In genomic region chr7:74575083-74575803, GRCh38 we compare ENCODE assay signal across 1 cellular context.
TF ChIP-seq lines count a peak whose summit lies in the region.

No MANE protein-coding gene starts in this region.

TF ChIP-seq in K562, 482 proteins besides CTCF, POLR2A, EP300 and RAD21 (continued from another document and continues in another):
- TF ChIP-seq, protein P1, sequence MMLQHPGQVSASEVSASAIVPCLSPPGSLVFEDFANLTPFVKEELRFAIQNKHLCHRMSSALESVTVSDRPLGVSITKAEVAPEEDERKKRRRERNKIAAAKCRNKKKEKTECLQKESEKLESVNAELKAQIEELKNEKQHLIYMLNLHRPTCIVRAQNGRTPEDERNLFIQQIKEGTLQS (IDR thresholded peaks at IDR 0.05), result peak; percentile 80
- TF ChIP-seq, protein P1 (CRISPR knock-in tag; conservative IDR thresholded peaks at IDR 0.05), result no peak
- TF ChIP-seq RAD51 (IDR thresholded peaks at IDR 0.05; ENCODE audit: borderline replicate concordance, low read depth) (no peak), ZNF354B (CRISPR knock-in tag; IDR thresholded peaks at IDR 0.05) (no peak), CEBPG (CRISPR knock-in tag; IDR thresholded peaks at IDR 0.05) (no peak), CEBPG (tag; conservative IDR thresholded peaks at IDR 0.05 in 1 of 2, IDR thresholded peaks at IDR 0.05 in 1 of 2) (0 out of 4 replicates have a peak, but pooled peaks of 1 of the 2 experiments have one; percentile 18), RBBP5 (IDR thresholded peaks at IDR 0.05; ENCODE audit: borderline replicate concordance, insufficient read depth, low read length, poor library complexity, severe bottlenecking) (no peak), JUND (IDR thresholded peaks at IDR 0.05; ENCODE audit: borderline replicate concordance, low read depth, low read length) (peak; percentile 76), JUND (tag; IDR thresholded peaks at IDR 0.05; ENCODE audit: borderline replicate concordance, low read depth, low read length) (peak; percentile 66; the same call in 1 of the 3 replicates), RCOR1 (IDR thresholded peaks at IDR 0.05; ENCODE audit: borderline replicate concordance in 1 of 2, low read depth in 2 of 2, low read length in 2 of 2) (peak in 1 of 2 experiments; percentile 14; a peak in 1 of 4 replicates), GATA2 (CRISPR knock-in tag; IDR thresholded peaks at IDR 0.05) (no peak), FOXK2 (conservative IDR thresholded peaks at IDR 0.05 in 1 of 2, IDR thresholded peaks at IDR 0.05 in 1 of 2; ENCODE audit: low read depth in 2 of 2) (no peak), SUPT5H (IDR thresholded peaks at IDR 0.05) (no peak), NCOR1 (IDR thresholded peaks at IDR 0.05) (no peak), ZNF780A (CRISPR knock-in tag; IDR thresholded peaks at IDR 0.05) (no peak), ATF2 (CRISPR knock-in tag; IDR thresholded peaks at IDR 0.05) (no peak), YY1 (IDR thresholded peaks at IDR 0.05; ENCODE audit: borderline replicate concordance in 1 of 3, control insufficient read depth in 1 of 3, extremely low read depth in 1 of 3, insufficient read depth in 3 of 3, insufficient read length in 1 of 3, insufficient replicate concordance in 2 of 3, low read depth in 1 of 3, low read length in 2 of 3) (no peak), POU5F1 (IDR thresholded peaks at IDR 0.05; ENCODE audit: borderline replicate concordance, low read depth, low read length, partially characterized antibody) (no peak), TAF9B (IDR thresholded peaks at IDR 0.05; ENCODE audit: partially characterized antibody) (no peak), ZNF77 (CRISPR knock-in tag; IDR thresholded peaks at IDR 0.05) (no peak), PHF20 (IDR thresholded peaks at IDR 0.05; ENCODE audit: partially characterized antibody) (no peak), ZNF217 (CRISPR knock-in tag; IDR thresholded peaks at IDR 0.05) (no peak), TGIF2 (CRISPR knock-in tag; IDR thresholded peaks at IDR 0.05) (no peak), NEUROD1 (IDR thresholded peaks at IDR 0.05; ENCODE audit: borderline replicate concordance, low read depth, low read length, partially characterized antibody) (no peak), BRCA1 (IDR thresholded peaks at IDR 0.05) (no peak), BRCA1 (CRISPR knock-in tag; IDR thresholded peaks at IDR 0.05) (no peak), POLR3G (IDR thresholded peaks at IDR 0.05; ENCODE audit: extremely low read depth, insufficient read length, insufficient replicate concordance) (no peak), RBM39 (optimal IDR thresholded peaks at IDR 0.05; ENCODE audit: low read depth, low read length) (no peak), SMAD4 (CRISPR knock-in tag; conservative IDR thresholded peaks at IDR 0.05) (no peak), ZBTB49 (CRISPR knock-in tag; IDR thresholded peaks at IDR 0.05; ENCODE audit: borderline replicate concordance) (no peak), ZNF232 (CRISPR knock-in tag; IDR thresholded peaks at IDR 0.05) (no peak), MECOM (CRISPR knock-in tag; IDR thresholded peaks at IDR 0.05) (no peak), HDAC2 (IDR thresholded peaks at IDR 0.05) (0 out of 2 replicates have a peak, but pooled peaks have one; percentile 17)
- TF ChIP-seq, protein P2, sequence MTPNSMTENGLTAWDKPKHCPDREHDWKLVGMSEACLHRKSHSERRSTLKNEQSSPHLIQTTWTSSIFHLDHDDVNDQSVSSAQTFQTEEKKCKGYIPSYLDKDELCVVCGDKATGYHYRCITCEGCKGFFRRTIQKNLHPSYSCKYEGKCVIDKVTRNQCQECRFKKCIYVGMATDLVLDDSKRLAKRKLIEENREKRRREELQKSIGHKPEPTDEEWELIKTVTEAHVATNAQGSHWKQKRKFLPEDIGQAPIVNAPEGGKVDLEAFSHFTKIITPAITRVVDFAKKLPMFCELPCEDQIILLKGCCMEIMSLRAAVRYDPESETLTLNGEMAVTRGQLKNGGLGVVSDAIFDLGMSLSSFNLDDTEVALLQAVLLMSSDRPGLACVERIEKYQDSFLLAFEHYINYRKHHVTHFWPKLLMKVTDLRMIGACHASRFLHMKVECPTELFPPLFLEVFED (CRISPR knock-in tag; conservative IDR thresholded peaks at IDR 0.05), result no peak
- TF ChIP-seq, protein P3, sequence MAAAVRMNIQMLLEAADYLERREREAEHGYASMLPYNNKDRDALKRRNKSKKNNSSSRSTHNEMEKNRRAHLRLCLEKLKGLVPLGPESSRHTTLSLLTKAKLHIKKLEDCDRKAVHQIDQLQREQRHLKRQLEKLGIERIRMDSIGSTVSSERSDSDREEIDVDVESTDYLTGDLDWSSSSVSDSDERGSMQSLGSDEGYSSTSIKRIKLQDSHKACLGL (CRISPR knock-in tag; IDR thresholded peaks at IDR 0.05; ENCODE audit: borderline replicate concordance, poor library complexity, severe bottlenecking), result no peak
- TF ChIP-seq, protein P4, sequence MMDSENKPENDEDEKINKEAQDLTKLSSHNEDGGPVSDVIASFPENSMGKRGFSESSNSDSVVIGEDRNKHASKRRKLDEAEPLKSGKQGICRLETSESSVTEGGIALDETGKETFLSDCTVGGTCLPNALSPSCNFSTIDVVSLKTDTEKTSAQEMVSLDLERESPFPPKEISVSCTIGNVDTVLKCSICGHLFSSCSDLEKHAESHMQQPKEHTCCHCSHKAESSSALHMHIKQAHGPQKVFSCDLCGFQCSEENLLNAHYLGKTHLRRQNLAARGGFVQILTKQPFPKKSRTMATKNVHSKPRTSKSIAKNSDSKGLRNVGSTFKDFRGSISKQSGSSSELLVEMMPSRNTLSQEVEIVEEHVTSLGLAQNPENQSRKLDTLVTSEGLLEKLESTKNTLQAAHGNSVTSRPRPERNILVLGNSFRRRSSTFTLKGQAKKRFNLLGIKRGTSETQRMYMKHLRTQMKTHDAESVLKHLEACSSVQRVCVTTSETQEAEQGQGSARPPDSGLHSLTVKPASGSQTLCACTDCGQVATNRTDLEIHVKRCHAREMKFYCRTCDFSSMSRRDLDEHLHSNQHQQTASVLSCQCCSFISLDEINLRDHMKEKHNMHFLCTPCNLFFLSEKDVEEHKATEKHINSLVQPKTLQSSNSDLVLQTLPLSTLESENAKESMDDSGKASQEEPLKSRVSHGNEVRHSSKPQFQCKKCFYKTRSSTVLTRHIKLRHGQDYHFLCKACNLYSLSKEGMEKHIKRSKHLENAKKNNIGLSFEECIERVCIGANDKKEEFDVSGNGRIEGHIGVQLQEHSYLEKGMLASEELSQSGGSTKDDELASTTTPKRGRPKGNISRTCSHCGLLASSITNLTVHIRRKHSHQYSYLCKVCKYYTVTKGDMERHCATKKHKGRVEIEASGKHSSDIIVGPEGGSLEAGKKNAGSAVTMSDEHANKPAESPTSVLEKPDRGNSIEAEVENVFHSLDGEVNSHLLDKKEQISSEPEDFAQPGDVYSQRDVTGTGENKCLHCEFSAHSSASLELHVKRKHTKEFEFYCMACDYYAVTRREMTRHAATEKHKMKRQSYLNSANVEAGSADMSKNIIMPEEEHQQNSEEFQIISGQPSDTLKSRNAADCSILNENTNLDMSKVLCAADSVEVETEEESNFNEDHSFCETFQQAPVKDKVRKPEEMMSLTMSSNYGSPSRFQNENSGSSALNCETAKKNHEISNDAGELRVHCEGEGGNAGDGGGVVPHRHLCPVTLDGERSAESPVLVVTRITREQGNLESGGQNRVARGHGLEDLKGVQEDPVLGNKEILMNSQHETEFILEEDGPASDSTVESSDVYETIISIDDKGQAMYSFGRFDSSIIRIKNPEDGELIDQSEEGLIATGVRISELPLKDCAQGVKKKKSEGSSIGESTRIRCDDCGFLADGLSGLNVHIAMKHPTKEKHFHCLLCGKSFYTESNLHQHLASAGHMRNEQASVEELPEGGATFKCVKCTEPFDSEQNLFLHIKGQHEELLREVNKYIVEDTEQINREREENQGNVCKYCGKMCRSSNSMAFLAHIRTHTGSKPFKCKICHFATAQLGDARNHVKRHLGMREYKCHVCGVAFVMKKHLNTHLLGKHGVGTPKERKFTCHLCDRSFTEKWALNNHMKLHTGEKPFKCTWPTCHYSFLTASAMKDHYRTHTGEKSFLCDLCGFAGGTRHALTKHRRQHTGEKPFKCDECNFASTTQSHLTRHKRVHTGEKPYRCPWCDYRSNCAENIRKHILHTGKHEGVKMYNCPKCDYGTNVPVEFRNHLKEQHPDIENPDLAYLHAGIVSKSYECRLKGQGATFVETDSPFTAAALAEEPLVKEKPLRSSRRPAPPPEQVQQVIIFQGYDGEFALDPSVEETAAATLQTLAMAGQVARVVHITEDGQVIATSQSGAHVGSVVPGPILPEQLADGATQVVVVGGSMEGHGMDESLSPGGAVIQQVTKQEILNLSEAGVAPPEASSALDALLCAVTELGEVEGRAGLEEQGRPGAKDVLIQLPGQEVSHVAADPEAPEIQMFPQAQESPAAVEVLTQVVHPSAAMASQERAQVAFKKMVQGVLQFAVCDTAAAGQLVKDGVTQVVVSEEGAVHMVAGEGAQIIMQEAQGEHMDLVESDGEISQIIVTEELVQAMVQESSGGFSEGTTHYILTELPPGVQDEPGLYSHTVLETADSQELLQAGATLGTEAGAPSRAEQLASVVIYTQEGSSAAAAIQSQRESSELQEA (IDR thresholded peaks at IDR 0.05; ENCODE audit: low read depth), result no peak
- TF ChIP-seq, protein P5, sequence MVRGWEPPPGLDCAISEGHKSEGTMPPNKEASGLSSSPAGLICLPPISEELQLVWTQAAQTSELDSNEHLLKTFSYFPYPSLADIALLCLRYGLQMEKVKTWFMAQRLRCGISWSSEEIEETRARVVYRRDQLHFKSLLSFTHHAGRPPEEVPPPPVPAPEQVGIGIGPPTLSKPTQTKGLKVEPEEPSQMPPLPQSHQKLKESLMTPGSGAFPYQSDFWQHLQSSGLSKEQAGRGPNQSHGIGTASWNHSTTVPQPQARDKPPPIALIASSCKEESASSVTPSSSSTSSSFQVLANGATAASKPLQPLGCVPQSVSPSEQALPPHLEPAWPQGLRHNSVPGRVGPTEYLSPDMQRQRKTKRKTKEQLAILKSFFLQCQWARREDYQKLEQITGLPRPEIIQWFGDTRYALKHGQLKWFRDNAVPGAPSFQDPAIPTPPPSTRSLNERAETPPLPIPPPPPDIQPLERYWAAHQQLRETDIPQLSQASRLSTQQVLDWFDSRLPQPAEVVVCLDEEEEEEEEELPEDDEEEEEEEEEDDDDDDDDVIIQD (CRISPR knock-in tag; IDR thresholded peaks at IDR 0.05), result no peak
- TF ChIP-seq, protein P6, sequence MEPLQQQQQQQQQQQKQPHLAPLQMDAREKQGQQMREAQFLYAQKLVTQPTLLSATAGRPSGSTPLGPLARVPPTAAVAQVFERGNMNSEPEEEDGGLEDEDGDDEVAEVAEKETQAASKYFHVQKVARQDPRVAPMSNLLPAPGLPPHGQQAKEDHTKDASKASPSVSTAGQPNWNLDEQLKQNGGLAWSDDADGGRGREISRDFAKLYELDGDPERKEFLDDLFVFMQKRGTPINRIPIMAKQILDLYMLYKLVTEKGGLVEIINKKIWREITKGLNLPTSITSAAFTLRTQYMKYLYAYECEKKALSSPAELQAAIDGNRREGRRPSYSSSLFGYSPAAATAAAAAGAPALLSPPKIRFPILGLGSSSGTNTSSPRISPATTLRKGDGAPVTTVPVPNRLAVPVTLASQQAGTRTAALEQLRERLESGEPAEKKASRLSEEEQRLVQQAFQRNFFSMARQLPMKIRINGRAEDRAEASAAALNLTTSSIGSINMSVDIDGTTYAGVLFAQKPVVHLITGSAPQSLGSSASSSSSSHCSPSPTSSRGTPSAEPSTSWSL (CRISPR knock-in tag; IDR thresholded peaks at IDR 0.05; ENCODE audit: borderline replicate concordance), result no peak
- TF ChIP-seq, protein P7, sequence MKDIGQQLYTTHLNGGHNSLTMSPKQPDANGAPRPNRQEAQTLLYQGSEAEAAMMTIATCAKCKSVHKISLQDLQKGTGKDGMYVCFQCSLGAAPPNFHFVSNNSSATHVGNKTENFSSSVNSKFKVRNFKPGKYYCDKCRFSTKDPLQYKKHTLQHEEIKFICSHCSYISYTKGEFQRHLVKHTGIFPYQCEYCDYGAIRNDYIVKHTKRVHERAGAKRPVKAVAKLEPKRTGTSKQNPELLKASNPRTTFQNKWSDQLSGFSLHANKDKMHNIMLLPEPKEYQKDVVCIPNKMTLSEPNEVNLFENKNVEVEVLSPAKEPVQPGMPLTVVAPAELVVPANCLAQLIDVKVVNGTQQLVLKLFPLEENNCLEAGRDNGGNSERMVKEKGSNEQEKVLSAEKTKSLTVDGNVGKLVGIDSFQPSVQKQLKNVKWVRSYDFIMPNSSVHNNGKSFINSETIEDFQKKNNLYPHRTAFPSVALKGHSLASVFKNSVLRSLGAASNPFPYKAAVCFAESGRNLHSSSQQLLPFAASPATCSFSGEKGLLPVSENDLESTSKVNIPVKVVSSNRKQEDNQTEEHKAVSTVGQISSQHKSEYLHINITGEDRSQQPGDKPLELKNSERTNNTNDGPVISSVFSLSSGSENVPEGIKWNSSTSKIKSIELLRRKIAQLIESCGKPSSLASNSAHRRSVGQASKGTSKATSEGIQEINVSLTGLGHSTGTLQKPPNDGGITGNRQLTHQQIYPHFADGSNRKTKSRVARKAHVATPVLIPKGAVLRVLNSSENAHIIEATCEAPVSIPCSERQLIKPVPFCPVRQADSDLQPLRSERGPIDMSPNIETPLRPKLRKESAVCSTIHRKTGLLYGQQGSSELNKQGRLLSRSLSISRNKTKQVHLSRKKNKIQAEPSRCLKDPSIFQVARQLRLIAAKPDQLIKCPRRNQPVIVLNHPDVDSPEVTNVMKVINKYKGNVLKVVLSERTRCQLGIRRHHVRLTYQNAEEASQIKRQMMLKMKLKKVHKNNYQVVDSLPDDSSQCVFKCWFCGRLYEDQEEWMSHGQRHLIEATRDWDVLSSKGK (CRISPR knock-in tag; IDR thresholded peaks at IDR 0.05), result no peak
